1 cellular context compared by ENCODE assay signal in genomic region chr3:183167975-183168374, GRCh38. TPM values are rescaled to one million over a fixed set of nuclear protein-coding genes. Genes with fewer than 3 reads are reported as not detected.
"Had no signal": no experiment of that assay in that cellular context is flagged by ENCODE, and none has a peak within 500 bp of the region (broad histone marks: within the 10 kb centered on the region; RNA-seq: fewer than 3 reads in every experiment).

No MANE protein-coding gene starts in this region.

RNA-seq across cellular contexts. Expression of gene LAMP3, which starts 5.4 kb away (rescaled TPM):
- polyA plus RNA-seq: GM23248 had no signal
